ENCODE assay signal across 2 cellular contexts in genomic region chr12:39712334-39712733, GRCh38.
TF ChIP-seq lines count a peak whose summit lies in the region.

No MANE protein-coding gene starts in this region.

TF ChIP-seq in A549, 52 proteins besides CTCF, POLR2A, EP300 and RAD21 (continued from another document):
- TF ChIP-seq BCL3 (IDR thresholded peaks at IDR 0.05) (no peak), NR3C1 (IDR thresholded peaks at IDR 0.05) (no peak)

TF ChIP-seq in K562, 482 proteins besides CTCF, POLR2A, EP300 and RAD21 (continued from another document and continues in another):
- TF ChIP-seq CUX1 (CRISPR knock-in tag; IDR thresholded peaks at IDR 0.05), result no peak
- no peak for TF ChIP-seq GTF2F1 (IDR thresholded peaks at IDR 0.05; ENCODE audit: low read depth, low read length)
- TF ChIP-seq MYNN (IDR thresholded peaks at IDR 0.05), result no peak
- no peak for TF ChIP-seq MYNN (CRISPR knock-in tag; IDR thresholded peaks at IDR 0.05)
- TF ChIP-seq PRPF4 (IDR thresholded peaks at IDR 0.05; ENCODE audit: insufficient read depth, low read depth, low read length, poor library complexity, severe bottlenecking), result no peak
- TF ChIP-seq GMEB1 (CRISPR knock-in tag; IDR thresholded peaks at IDR 0.05), result peak; percentile 59; the same call in 1 of the 2 replicates
- peak; percentile 87 for TF ChIP-seq ZNF79 (CRISPR knock-in tag; IDR thresholded peaks at IDR 0.05; ENCODE audit: low read depth)
- no peak for TF ChIP-seq RBM17 (IDR thresholded peaks at IDR 0.05; ENCODE audit: borderline replicate concordance, low read depth, low read length)
- TF ChIP-seq SMAD4 (CRISPR knock-in tag; conservative IDR thresholded peaks at IDR 0.05), result no peak
- no peak for TF ChIP-seq L3MBTL2 (IDR thresholded peaks at IDR 0.05)
- TF ChIP-seq PYGO2 (tag; IDR thresholded peaks at IDR 0.05), result no peak
- TF ChIP-seq ZNF263 (CRISPR knock-in tag; IDR thresholded peaks at IDR 0.05; ENCODE audit: borderline replicate concordance), result no peak
- TF ChIP-seq MGA (IDR thresholded peaks at IDR 0.05), result no peak
- TF ChIP-seq ZNF140 (CRISPR knock-in tag; IDR thresholded peaks at IDR 0.05), result peak; percentile 94
- TF ChIP-seq RREB1 (CRISPR knock-in tag; IDR thresholded peaks at IDR 0.05), result 0 out of 2 replicates have a peak, but pooled peaks have one; percentile 46
- TF ChIP-seq MLX (CRISPR knock-in tag; conservative IDR thresholded peaks at IDR 0.05), result no peak
- TF ChIP-seq ZFP36 (IDR thresholded peaks at IDR 0.05; ENCODE audit: low read depth, low read length, partially characterized antibody), result no peak
- peak; percentile 69; the same call in 1 of the 2 replicates for TF ChIP-seq JUNB (CRISPR knock-in tag; conservative IDR thresholded peaks at IDR 0.05)
- 0 out of 2 replicates have a peak, but pooled peaks have one; percentile 47 for TF ChIP-seq ZNF133 (CRISPR knock-in tag; IDR thresholded peaks at IDR 0.05)
- TF ChIP-seq ARID3B (CRISPR knock-in tag; IDR thresholded peaks at IDR 0.05; ENCODE audit: borderline replicate concordance), result no peak
- 0 out of 2 replicates have a peak, but pooled peaks have one; percentile 56 for TF ChIP-seq ZNF3 (CRISPR knock-in tag; IDR thresholded peaks at IDR 0.05)
- TF ChIP-seq ZEB2 (IDR thresholded peaks at IDR 0.05), result no peak
- TF ChIP-seq MTA3 (IDR thresholded peaks at IDR 0.05; ENCODE audit: borderline replicate concordance), result no peak
- peak; percentile 72 for TF ChIP-seq ID3 (CRISPR knock-in tag; IDR thresholded peaks at IDR 0.05)
- TF ChIP-seq ID3 (tag; IDR thresholded peaks at IDR 0.05), result no peak
